14 cellular contexts compared by ENCODE assay signal in genomic region chr7:34845666-34846361, GRCh38.
DNase-seq lines count a peak whose midpoint lies in the region; ATAC-seq, FAIRE-seq and TF ChIP-seq lines count a peak whose summit lies in the region.
"Had no signal": no experiment of that assay in that cellular context is flagged by ENCODE, and none has a peak within 500 bp of the region (broad histone marks: within the 10 kb centered on the region; RNA-seq: fewer than 3 reads in every experiment).

No MANE protein-coding gene starts in this region.

- no peak overlapping the region for H3K27ac ChIP-seq in HepG2 (ENCODE audit: extremely low read length, insufficient read depth, low read length)
- H3K27ac ChIP-seq in right lobe of liver = no peak overlapping the region
- no peak overlapping the region for H3K27ac ChIP-seq in esophagus muscularis mucosa (replicated peaks in 1 of 4)

- no peak for TF ChIP-seq POLR2A in HepG2 (IDR thresholded peaks at IDR 0.05; ENCODE audit: insufficient read depth in 1 of 2, low read depth in 2 of 2, low read length in 2 of 2)
- no peak for TF ChIP-seq POLR2A in right lobe of liver (IDR thresholded peaks at IDR 0.05)
- no peak for TF ChIP-seq POLR2A in esophagus muscularis mucosa (IDR thresholded peaks at IDR 0.05; ENCODE audit: low read depth)

- no peak for TF ChIP-seq EP300 in HepG2 (IDR thresholded peaks at IDR 0.05; ENCODE audit: low read depth in 2 of 2, low read length in 2 of 2)
- no peak for TF ChIP-seq EP300 in HepG2 (CRISPR knock-in tag; IDR thresholded peaks at IDR 0.05; ENCODE audit: borderline replicate concordance)
- TF ChIP-seq EP300 in esophagus muscularis mucosa (IDR thresholded peaks at IDR 0.05) = no peak

- peaks cover 7% of the 10 kb centered on the region; the same call in 1 of the 2 replicates for H3K4me1 ChIP-seq in HepG2 (ENCODE audit: insufficient read depth, low read length)
- no peaks in the 10 kb centered on the region for H3K4me1 ChIP-seq in right lobe of liver
- H3K4me1 ChIP-seq in esophagus muscularis mucosa = peaks cover 0 to 15% (median 11%) of the 10 kb centered on the region in 4 donors

- H3K9me3 Mint-ChIP-seq in natural killer cell = peaks cover 0 to 3% of the 10 kb centered on the region in 2 donors
- H3K9me3 Mint-ChIP-seq: activated CD4-positive, alpha-beta memory T cell treated with anti-CD3 and anti-CD28 coated beads, Interleukin-2, amount 10 ng/mL, durations not matched to agents 7 days and 5 days had no signal

- H3K36me3 ChIP-seq in HepG2 (replicated peaks in 1 of 2; ENCODE audit: control insufficient read depth in 1 of 2, insufficient read depth in 2 of 2, low read length in 2 of 2) = no peaks in the 10 kb centered on the region
- H3K36me3 ChIP-seq in right lobe of liver = no peaks in the 10 kb centered on the region
- H3K36me3 ChIP-seq in esophagus muscularis mucosa = no peaks in the 10 kb centered on the region

- POLR2A ChIA-PET in HepG2 (lab: Yijun Ruan, JAX) = no interaction called here

- H3K27me3 ChIP-seq in HepG2 (ENCODE audit: control insufficient read depth in 1 of 2, insufficient read depth in 2 of 2, low read length in 2 of 2) (peaks cover 0 to 10% of the 10 kb centered on the region in 2 experiments; a peak in 1 of 5 replicates), right lobe of liver (no peaks in the 10 kb centered on the region), esophagus muscularis mucosa (no peaks in the 10 kb centered on the region)

- in situ Hi-C loops in HepG2 (cut with HindIII; ENCODE audit: extremely low pct_ligation_motif_present, low pct_unique_long_range_greater_than_20kb) = no loop called here
- in situ Hi-C loops in SK-MEL-5 (cut with HindIII; ENCODE audit: low pct_unique_long_range_greater_than_20kb, low sequenced_read_pairs) = no loop called here

- H3K27ac Mint-ChIP-seq in natural killer cell = no peak overlapping the region
- H3K27ac Mint-ChIP-seq: activated CD4-positive, alpha-beta memory T cell treated with anti-CD3 and anti-CD28 coated beads, Interleukin-2, amount 10 ng/mL, durations not matched to agents 7 days and 5 days; naive B cell; stimulated activated memory B cell treated with anti-CD40 and anti-IgM and Interleukin-4, amounts not matched to agents 10 μg/mL and 1 μg/mL and 100 μg/mL, for 72 hours; T-helper 17 cell had no signal

- H3K4me2 ChIP-seq in HepG2 (ENCODE audit: low read depth, low read length) = peak overlapping the region; percentile 43

- intact Hi-C loops in HepG2 (cut with micrococcal nuclease; ENCODE audit: unreplicated experiment) = loop anchor here (1.0 kb wide), 1 partner anchor 87 kb away; no protein-coding TSS in a partner anchor
- intact Hi-C loops in right lobe of liver (cut with DNase I) = no loop called here
- intact Hi-C loops in esophagus muscularis mucosa (cut with DNase I) = no loop called here
- intact Hi-C loops in natural killer cell (cut with micrococcal nuclease) = no loop called here

- no peaks in the 10 kb centered on the region for H3K36me3 Mint-ChIP-seq in natural killer cell
- H3K36me3 Mint-ChIP-seq: stimulated activated memory B cell treated with anti-CD40 and anti-IgM and Interleukin-4, amounts not matched to agents 10 μg/mL and 1 μg/mL and 100 μg/mL, for 72 hours had no signal

- BruUV-seq in HepG2 (replicated peaks; lab: Mats Ljungman, UMichigan) = no TSS peak

- peak; percentile 35; the same call in 1 of the 2 replicates for TF ChIP-seq CTCF in HepG2 (CRISPR knock-in tag; IDR thresholded peaks at IDR 0.05)
- no peak for TF ChIP-seq CTCF in right lobe of liver (IDR thresholded peaks at IDR 0.05)
- no peak for TF ChIP-seq CTCF in esophagus muscularis mucosa (IDR thresholded peaks at IDR 0.05)
- TF ChIP-seq CTCF in natural killer cell (IDR thresholded peaks at IDR 0.05) = no peak

- FAIRE-seq in HepG2 (lab: Jason Lieb, UNC) (peak; percentile 36), urothelium cell line (lab: Jason Lieb, UNC) (peak; percentile 52)

- CTCF ChIA-PET in HepG2 (lab: Yijun Ruan, JAX; ENCODE audit: low intra/inter-chr PET ratio, low total read pairs) = interaction anchor here (0.6 kb wide), 1 partner anchor 22 kb away, joined by 3 read pairs; no protein-coding TSS in a partner anchor

- no peak overlapping the region for H2AFZ ChIP-seq in HepG2 (ENCODE audit: low read length)

- WGBS in HepG2 (ENCODE audit: low lambda C conversion rate) = 8% methylated on average over 4 of the region's 4 CpGs
- 40% methylated on average over 4 of the region's 4 CpGs for WGBS in right lobe of liver (ENCODE audit: insufficient coverage, low coverage, low lambda C conversion rate, missing lambda C conversion rate)
- WGBS in esophagus muscularis mucosa = 64% methylated on average over 4 of the region's 4 CpGs

- no peak overlapping the region for H3K4me3 Mint-ChIP-seq in natural killer cell
- H3K4me3 Mint-ChIP-seq: activated CD4-positive, alpha-beta memory T cell treated with anti-CD3 and anti-CD28 coated beads, Interleukin-2, amount 10 ng/mL, durations not matched to agents 7 days and 5 days; stimulated activated memory B cell treated with anti-CD40 and anti-IgM and Interleukin-4, amounts not matched to agents 10 μg/mL and 1 μg/mL and 100 μg/mL, for 72 hours; T-helper 17 cell had no signal

- H3K4me1 Mint-ChIP-seq in natural killer cell = no peaks in the 10 kb centered on the region
- H3K4me1 Mint-ChIP-seq: activated CD4-positive, alpha-beta memory T cell treated with anti-CD3 and anti-CD28 coated beads, Interleukin-2, amount 10 ng/mL, durations not matched to agents 7 days and 5 days; naive B cell; stimulated activated memory B cell treated with anti-CD40 and anti-IgM and Interleukin-4, amounts not matched to agents 10 μg/mL and 1 μg/mL and 100 μg/mL, for 72 hours had no signal

- H3K9me3 ChIP-seq in HepG2 (ENCODE audit: low read length) (no peaks in the 10 kb centered on the region), right lobe of liver (no peaks in the 10 kb centered on the region), esophagus muscularis mucosa (no peaks in the 10 kb centered on the region)

- no peaks in the 10 kb centered on the region for H4K20me1 ChIP-seq in HepG2 (ENCODE audit: insufficient read depth, low read length)

- no peaks in the 10 kb centered on the region for H3K79me2 ChIP-seq in HepG2 (ENCODE audit: insufficient read depth, low read length)

- peaks cover 9 to 11% of the 10 kb centered on the region in 2 donors for H3K27me3 Mint-ChIP-seq in natural killer cell (ENCODE audit: low read depth in 2 of 2)
- H3K27me3 Mint-ChIP-seq: activated CD4-positive, alpha-beta memory T cell treated with anti-CD3 and anti-CD28 coated beads, Interleukin-2, amount 10 ng/mL, durations not matched to agents 7 days and 5 days had no signal

- no peak overlapping the region for H3K9ac ChIP-seq in HepG2 (ENCODE audit: insufficient read depth, low read depth, low read length)

- DNase-seq in HepG2 (ENCODE audit: low spot score) = peak; percentile 18
- no peak for DNase-seq in right lobe of liver
- peak; percentile 77 for DNase-seq in SK-MEL-5 (ENCODE audit: low read depth, low spot score)
- DNase-seq in esophagus muscularis mucosa (ENCODE audit: extremely low spot score) = peak; percentile 31
- DNase-seq in urothelium cell line (ENCODE audit: low spot score) = peak; percentile 73
- no peak for DNase-seq in natural killer cell
- no peak for DNase-seq in cerebellar nuclear complex (lab: John Stamatoyannopoulos, UW)
- DNase-seq: activated CD4-positive, alpha-beta memory T cell treated with anti-CD3 and anti-CD28 coated beads, Interleukin-2, amount 10 ng/mL, durations not matched to agents 7 days and 5 days; activated effector memory CD4-positive, alpha-beta T cell treated with anti-CD3 and anti-CD28 coated beads, Interleukin-2, amount 50 U/mL, for 16 hours; naive B cell; stimulated activated CD4-positive, alpha-beta T cell treated with anti-CD3 and anti-CD28 coated beads, Interleukin-4, amount 100 ng/mL, for 1 hour; T-helper 17 cell had no signal

- no peak for TF ChIP-seq RAD21 in HepG2 (CRISPR knock-in tag; IDR thresholded peaks at IDR 0.05)

- H3K4me3 ChIP-seq in HepG2 (replicated peaks in 1 of 3; ENCODE audit: insufficient read depth in 1 of 3, low read depth in 2 of 3, low read length in 3 of 3) = no peak overlapping the region
- H3K4me3 ChIP-seq in right lobe of liver = no peak overlapping the region
- H3K4me3 ChIP-seq in esophagus muscularis mucosa = no peak overlapping the region

- peak; percentile 88 for ATAC-seq in HepG2
- ATAC-seq in right lobe of liver = no peak
- no peak for ATAC-seq in natural killer cell
- ATAC-seq in HG03025 (IDR thresholded peaks at IDR 0.05; ENCODE audit: low FRiP score, unreplicated experiment) = no peak
- ATAC-seq: stimulated activated memory B cell treated with anti-CD40 and anti-IgM and Interleukin-4, amounts not matched to agents 10 μg/mL and 1 μg/mL and 100 μg/mL, for 72 hours; T-helper 17 cell had no signal

TF ChIP-seq in HepG2, 621 proteins besides CTCF, POLR2A, EP300 and RAD21:
- TF ChIP-seq CENPBD1 (CRISPR knock-in tag; IDR thresholded peaks at IDR 0.05; ENCODE audit: borderline replicate concordance, low read depth) (no peak), ZNF430 (CRISPR knock-in tag; IDR thresholded peaks at IDR 0.05) (no peak), FOSL2 (CRISPR knock-in tag; IDR thresholded peaks at IDR 0.05) (peak; percentile 61), POGK (CRISPR knock-in tag; conservative IDR thresholded peaks at IDR 0.05) (no peak), ZNF24 (IDR thresholded peaks at IDR 0.05) (peak; percentile 77; the same call in 1 of the 2 replicates), STAG1 (CRISPR knock-in tag; IDR thresholded peaks at IDR 0.05) (peak; percentile 43), ZBTB1 (CRISPR knock-in tag; IDR thresholded peaks at IDR 0.05; ENCODE audit: borderline replicate concordance) (no peak), PRPF4 (IDR thresholded peaks at IDR 0.05; ENCODE audit: low read depth, low read length, poor library complexity, severe bottlenecking) (no peak)
TF ChIP-seq in HepG2: peak in this region for 3.

Comparison
In these comparisons a context has a peak if more than half of its experiments do, and no peak if none do; other contexts are left out.
1. DNase-seq: peak in HepG2 (single experiment), SK-MEL-5 (single experiment), esophagus muscularis mucosa (single experiment) and urothelium cell line (single experiment); none in right lobe of liver (0 of 3), natural killer cell (single experiment) and cerebellar nuclear complex (0 of 2).